ENCODE assay signal across 9 cellular contexts in the genomic region with DNA sequence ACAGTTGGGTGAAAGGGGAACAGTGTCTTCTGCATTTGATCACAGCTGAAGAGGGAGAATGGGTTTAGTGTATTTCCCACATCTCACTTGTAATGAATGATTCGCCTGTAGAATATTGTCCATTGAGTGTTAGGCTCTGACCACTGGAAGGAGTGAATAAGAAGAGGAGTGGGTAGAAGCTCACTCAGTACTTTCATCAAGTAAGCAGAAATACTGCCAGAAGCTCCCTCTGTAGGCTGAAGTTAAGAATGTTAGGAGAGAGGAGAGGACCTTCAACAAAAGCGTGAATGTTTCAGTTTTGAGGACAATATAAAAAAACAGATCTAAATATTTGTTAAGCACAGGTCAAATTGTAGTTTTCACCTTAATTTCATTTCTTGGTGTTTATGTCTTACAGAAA. TPM values are rescaled to one million over a fixed set of nuclear protein-coding genes. Genes with fewer than 3 reads are reported as not detected.
DNase-seq lines count a peak whose midpoint lies in the region; ATAC-seq and TF ChIP-seq lines count a peak whose summit lies in the region.
"Had no signal": no experiment of that assay in that cellular context is flagged by ENCODE, and none has a peak within 500 bp of the region (broad histone marks: within the 10 kb centered on the region; RNA-seq: fewer than 3 reads in every experiment).

No MANE protein-coding gene starts in this region.

- no peaks in the 10 kb centered on the region for H3K27me3 ChIP-seq in GM06990 (replicated peaks; ENCODE audit: control insufficient read depth, insufficient read depth, low read length)

- H3K4me3 ChIP-seq in GM06990 (replicated peaks; ENCODE audit: low read depth, low read length), result no peak overlapping the region
- H3K4me3 ChIP-seq in NB4 (ENCODE audit: low read depth, low read length), result no peak overlapping the region
- H3K4me3 ChIP-seq: SK-N-MC had no signal

- TF ChIP-seq CTCF in GM06990 (IDR thresholded peaks at IDR 0.05; ENCODE audit: insufficient read depth, low read length, poor library complexity, severe bottlenecking), result peak; percentile 26
- no peak for TF ChIP-seq CTCF in NB4 (IDR thresholded peaks at IDR 0.05; ENCODE audit: low read depth, low read length)
- TF ChIP-seq CTCF in omental fat pad (IDR thresholded peaks at IDR 0.05), result no peak
- TF ChIP-seq CTCF in activated CD8-positive, alpha-beta T cell treated with anti-CD3 and anti-CD28 coated beads for 36 hours (IDR thresholded peaks at IDR 0.05), result no peak

- peak; percentile 48 for ATAC-seq in omental fat pad (ENCODE audit: low FRiP score)
- ATAC-seq in HG02973 (IDR thresholded peaks at IDR 0.05; ENCODE audit: unreplicated experiment), result no peak
- ATAC-seq in activated CD8-positive, alpha-beta T cell treated with anti-CD3 and anti-CD28 coated beads for 36 hours, result no peak

- H3K27ac Mint-ChIP-seq in immature natural killer cell, result no peak overlapping the region
- H3K27ac Mint-ChIP-seq in activated CD8-positive, alpha-beta T cell treated with anti-CD3 and anti-CD28 coated beads for 36 hours, result no peak overlapping the region

- POLR2A ChIA-PET in activated CD8-positive, alpha-beta T cell treated with anti-CD3 and anti-CD28 coated beads for 36 hours (lab: Charles Lee), result no interaction called here

- H3K36me3 ChIP-seq in GM06990 (ENCODE audit: control insufficient read depth, insufficient read depth, low read length), result no peaks in the 10 kb centered on the region

- peaks cover 0 to 2% (median 2%) of the 10 kb centered on the region in 3 donors for H3K27me3 Mint-ChIP-seq in immature natural killer cell (ENCODE audit: low read depth in 3 of 3)
- peaks cover 2% of the 10 kb centered on the region for H3K27me3 Mint-ChIP-seq in activated CD8-positive, alpha-beta T cell treated with anti-CD3 and anti-CD28 coated beads for 36 hours

- no peak for TF ChIP-seq POLR2A in NB4 (IDR thresholded peaks at IDR 0.05; ENCODE audit: extremely low read depth, insufficient read length)

- H3K4me1 Mint-ChIP-seq in immature natural killer cell, result no peaks in the 10 kb centered on the region
- H3K4me1 Mint-ChIP-seq in activated CD8-positive, alpha-beta T cell treated with anti-CD3 and anti-CD28 coated beads for 36 hours (ENCODE audit: low read depth), result no peaks in the 10 kb centered on the region

- H3K36me3 Mint-ChIP-seq in immature natural killer cell, result peaks cover 4 to 8% (median 4%) of the 10 kb centered on the region in 3 donors
- no peaks in the 10 kb centered on the region for H3K36me3 Mint-ChIP-seq in activated CD8-positive, alpha-beta T cell treated with anti-CD3 and anti-CD28 coated beads for 36 hours (ENCODE audit: low read depth)

- no peaks in the 10 kb centered on the region for H3K9me3 Mint-ChIP-seq in immature natural killer cell
- no peaks in the 10 kb centered on the region for H3K9me3 Mint-ChIP-seq in activated CD8-positive, alpha-beta T cell treated with anti-CD3 and anti-CD28 coated beads for 36 hours

- CTCF ChIA-PET in activated CD8-positive, alpha-beta T cell treated with anti-CD3 and anti-CD28 coated beads for 36 hours (lab: Charles Lee), result no interaction called here

- no peak overlapping the region for H3K4me3 Mint-ChIP-seq in immature natural killer cell
- no peak overlapping the region for H3K4me3 Mint-ChIP-seq in activated CD8-positive, alpha-beta T cell treated with anti-CD3 and anti-CD28 coated beads for 36 hours

- DNase-seq in GM06990 (ENCODE audit: extremely low read depth, insufficient read length) (no peak), NB4 (ENCODE audit: low read depth) (peak; percentile 22), dermis blood vessel endothelial cell (peak; percentile 23), omental fat pad (ENCODE audit: low spot score) (no peak), immature natural killer cell (no peak), GM19240 (ENCODE audit: insufficient read length, low spot score) (no peak)
- no peak for DNase-seq in activated CD8-positive, alpha-beta T cell treated with anti-CD3 and anti-CD28 coated beads for 36 hours

- intact Hi-C loops in activated CD8-positive, alpha-beta T cell treated with anti-CD3 and anti-CD28 coated beads for 36 hours (cut with micrococcal nuclease), result no loop called here

RNA-seq across cellular contexts. Expression of a gene that starts 27.5 kb away (rescaled TPM):
- 3.1 and 4.4 TPM in 2 replicates for total RNA-seq in dermis blood vessel endothelial cell
- total RNA-seq in omental fat pad, result 1 to 10 TPM; 2.9 to 9.5 (median 6.0) TPM
- 1 to 10 TPM in 1 of 3 donors, under 1 TPM in 2; 0.26 to 4.7 (median 0.91) TPM for polyA plus RNA-seq in immature natural killer cell
- 1 to 10 TPM; 1.3 TPM for total RNA-seq in activated CD8-positive, alpha-beta T cell treated with anti-CD3 and anti-CD28 coated beads for 36 hours

Comparison
In these comparisons a context has a peak if more than half of its experiments do, and no peak if none do; other contexts are left out.
1. DNase-seq: peak in NB4 (single experiment) and dermis blood vessel endothelial cell (single experiment); none in GM06990 (single experiment), omental fat pad (single experiment), immature natural killer cell (0 of 3), GM19240 (single experiment) and activated CD8-positive, alpha-beta T cell treated with anti-CD3 and anti-CD28 coated beads for 36 hours (single experiment).